8 cellular contexts compared by ENCODE assay signal in genomic region chr17:40287494-40288369, GRCh38. TPM values are rescaled to one million over a fixed set of nuclear protein-coding genes. Genes with fewer than 3 reads are reported as not detected.
DNase-seq lines count a peak whose midpoint lies in the region; ATAC-seq and TF ChIP-seq lines count a peak whose summit lies in the region.

Gene CDC6, plus strand, starts transcription at chr17:40287879. Its CDS starts 1,542 bp downstream, at chr17:40289421.

- dilution Hi-C loops in IMR-90 (cut with HindIII; ENCODE audit: low sequenced_read_pairs, unreplicated experiment), result no loop called here

- H3K14ac ChIP-seq in IMR-90 (replicated peaks; ENCODE audit: low read depth, low read length), result peak within 1 kb of the TSS; percentile 89

- no peaks in the 10 kb centered on the region for H3K27me3 ChIP-seq in IMR-90 (ENCODE audit: control insufficient read depth, insufficient read depth, low read length)

- peak within 1 kb of the TSS; percentile 22; the same call in 1 of the 2 replicates for H4K91ac ChIP-seq in IMR-90 (ENCODE audit: insufficient read depth, low read depth, low read length)

- H2BK120ac ChIP-seq in IMR-90 (ENCODE audit: low read depth, low read length), result 0 out of 2 replicates have a peak within 1 kb of the TSS, but pooled peaks have one; percentile 52

- H2AK5ac ChIP-seq in IMR-90 (ENCODE audit: low read depth, low read length), result peak within 1 kb of the TSS; percentile 92; the same call in 1 of the 2 replicates

- peak within 1 kb of the TSS; percentile 51 for H2BK5ac ChIP-seq in IMR-90 (ENCODE audit: low read depth, low read length, poor library complexity, severe bottlenecking)

- H4K20me1 ChIP-seq in IMR-90 (ENCODE audit: insufficient read depth, low read length), result peaks cover 7% of the 10 kb centered on the region; the same call in 1 of the 2 replicates

- peak within 1 kb of the TSS; percentile 60 for H3K18ac ChIP-seq in IMR-90 (ENCODE audit: low read depth, low read length)

- POLR2A ChIA-PET in IMR-90 (lab: Charles Lee; ENCODE audit: unreplicated experiment), result no interaction called here

- no TSS peak for BruUV-seq in IMR-90 (replicated peaks; lab: Mats Ljungman, UMichigan)

- no peaks in the 10 kb centered on the region for H3K9me3 ChIP-seq in IMR-90 (ENCODE audit: control insufficient read depth, insufficient read depth, low read length)

- no peaks in the 10 kb centered on the region for H3K36me3 ChIP-seq in IMR-90 (ENCODE audit: control insufficient read depth, insufficient read depth, low read length)

- H3K4me2 ChIP-seq in IMR-90 (ENCODE audit: low read depth, low read length), result peak within 1 kb of the TSS; percentile 93

- peak within 1 kb of the TSS; percentile 66 for H3K4me3 ChIP-seq in IMR-90 (ENCODE audit: insufficient read depth, low read depth, low read length)

- H3K23ac ChIP-seq in IMR-90 (ENCODE audit: low read depth, low read length), result peak within 1 kb of the TSS; percentile 13; the same call in 1 of the 2 replicates

- peak; percentile 85 for TF ChIP-seq POLR2A in IMR-90 (IDR thresholded peaks at IDR 0.05; ENCODE audit: low read depth, low read length)

- H3K4me1 ChIP-seq in IMR-90 (ENCODE audit: control insufficient read depth, insufficient read depth, low read length), result peaks cover 13% of the 10 kb centered on the region

- no peak for TF ChIP-seq CTCF in IMR-90 (conservative IDR thresholded peaks at IDR 0.05; ENCODE audit: low read depth, low read length)

- H3K56ac ChIP-seq in IMR-90 (ENCODE audit: extremely low read depth, insufficient read depth, low read length), result peak within 1 kb of the TSS; percentile 27

- no peak within 1 kb of the TSS; the same call in 1 of the 2 replicates for H2BK20ac ChIP-seq in IMR-90 (ENCODE audit: low read depth, low read length)

- H3K27ac ChIP-seq in IMR-90 (ENCODE audit: insufficient read depth, low read length), result peak within 1 kb of the TSS; percentile 29
- peak within 1 kb of the TSS; percentile 19 for H3K27ac ChIP-seq in epithelial cell of prostate

- peak within 1 kb of the TSS; percentile 79 for H3K4ac ChIP-seq in IMR-90 (ENCODE audit: low read depth, low read length)

- H4K8ac ChIP-seq in IMR-90 (ENCODE audit: low read depth in 2 of 2, low read length in 2 of 2), result peak within 1 kb of the TSS; percentile 55 to 96

- H3K9me1 ChIP-seq in IMR-90 (ENCODE audit: insufficient read depth, low read length), result peaks cover 17% of the 10 kb centered on the region

- peak; percentile 89 for ATAC-seq in GM21528 (IDR thresholded peaks at IDR 0.05; ENCODE audit: low FRiP score, unreplicated experiment)
- peak; percentile 88 for ATAC-seq in IMR-90 (ENCODE audit: low read depth)

- H2AK9ac ChIP-seq in IMR-90 (replicated peaks; ENCODE audit: low read depth, low read length, poor library complexity), result peak within 1 kb of the TSS; percentile 70

- H2AFZ ChIP-seq in IMR-90 (replicated peaks; ENCODE audit: low read length, poor library complexity), result peak within 1 kb of the TSS; percentile 91

- H4K5ac ChIP-seq in IMR-90 (ENCODE audit: low read depth, low read length), result peak within 1 kb of the TSS; percentile 86

- CTCF ChIA-PET in IMR-90 (lab: Yijun Ruan, JAX), result no interaction called here

- H2BK15ac ChIP-seq in IMR-90 (ENCODE audit: low read depth, low read length), result peak within 1 kb of the TSS; percentile 12; the same call in 1 of the 3 replicates

- H3K79me1 ChIP-seq in IMR-90 (ENCODE audit: low read depth in 1 of 2, low read length in 2 of 2), result peaks cover 11 to 26% of the 10 kb centered on the region in 2 experiments; a peak in 3 of 4 replicates

- WGBS in IMR-90 (ENCODE audit: extremely low coverage in 2 of 2, insufficient read length in 1 of 2), 2 experiments, result 0% methylated on average over 26 of the region's 47 CpGs; no CpG with 5 or more reads in 1 of the 2 experiments

- DNase-seq in DMS 273 (lab: John Stamatoyannopoulos, UW; ENCODE audit: unreplicated experiment), result peak; percentile 100
- DNase-seq in IMR-90, result peak; percentile 99
- peak; percentile 99 for DNase-seq in OCI-M1 (lab: John Stamatoyannopoulos, UW)
- DNase-seq in activated T-cell treated with anti-CD3 and anti-CD28 coated beads for 24 hours (ENCODE audit: low read depth), result peak; percentile 97
- peak; percentile 94 for DNase-seq in epithelial cell of prostate (ENCODE audit: low read depth, low spot score)
- DNase-seq in mucosa of gallbladder (ENCODE audit: low spot score), result peak; percentile 99
- peak; percentile 97 for DNase-seq in stimulated activated CD8-positive, alpha-beta memory T cell treated with anti-CD3 and anti-CD28 coated beads, Interleukin-4, amount 100 ng/mL, for 4 hours (ENCODE audit: low read depth in 2 of 2, low spot score in 1 of 2)

- in situ Hi-C loops in IMR-90 (cut with MboI; ENCODE audit: low sequenced_read_pairs), result loop anchor here (10.0 kb wide), 1 partner anchor 263 kb away; no protein-coding TSS in a partner anchor

- peak within 1 kb of the TSS; percentile 62; the same call in 1 of the 2 replicates for H3K9ac ChIP-seq in IMR-90 (ENCODE audit: low read depth, low read length)

- TF ChIP-seq RAD21 in IMR-90 (IDR thresholded peaks at IDR 0.05; ENCODE audit: low read length), result no peak

- intact Hi-C loops in IMR-90 (cut with micrococcal nuclease), result no loop called here

TF ChIP-seq in IMR-90, 13 proteins besides CTCF, POLR2A, EP300 and RAD21:
- 0 out of 2 replicates have a peak, but pooled peaks have one; percentile 20 for TF ChIP-seq MAZ (IDR thresholded peaks at IDR 0.05; ENCODE audit: borderline replicate concordance, low read depth, low read length)
- TF ChIP-seq RFX5 (IDR thresholded peaks at IDR 0.05; ENCODE audit: low read depth, low read length), result no peak
- TF ChIP-seq SMC3 (IDR thresholded peaks at IDR 0.05; ENCODE audit: low read depth, low read length), result no peak
- peak; percentile 65 for TF ChIP-seq CEBPB (IDR thresholded peaks at IDR 0.05; ENCODE audit: low read depth, low read length)
- no peak for TF ChIP-seq RCOR1 (IDR thresholded peaks at IDR 0.05; ENCODE audit: insufficient replicate concordance, low read length)
- no peak for TF ChIP-seq USF2 (IDR thresholded peaks at IDR 0.05; ENCODE audit: low read depth, low read length)
- TF ChIP-seq CHD1 (IDR thresholded peaks at IDR 0.05; ENCODE audit: low read depth, low read length), result no peak
- TF ChIP-seq MXI1 (IDR thresholded peaks at IDR 0.05; ENCODE audit: borderline replicate concordance, low read depth, low read length), result peak; percentile 94
- TF ChIP-seq NFE2L2 (IDR thresholded peaks at IDR 0.05; ENCODE audit: low read depth, low read length), result no peak
- TF ChIP-seq FOS (IDR thresholded peaks at IDR 0.05; ENCODE audit: low read depth, low read length), result 0 out of 2 replicates have a peak, but pooled peaks have one; percentile 33
- TF ChIP-seq BHLHE40 (IDR thresholded peaks at IDR 0.05; ENCODE audit: low read depth, low read length), result no peak
- TF ChIP-seq ELK1 (IDR thresholded peaks at IDR 0.05; ENCODE audit: borderline replicate concordance, low read depth, low read length), result no peak

RNA-seq across cellular contexts. Expression of gene CDC6, which starts in this region (rescaled TPM):
- total RNA-seq in IMR-90 (2012; rRNA removed), result 25.6 and 27.8 TPM in 2 replicates
- 13.8 and 15.3 TPM in 2 replicates for polyA plus RNA-seq in IMR-90 (2012; rRNA removed)
- 4.2 and 16.4 TPM in 2 replicates for polyA plus RNA-seq in IMR-90 (2012; cell fraction: cytosol; rRNA removed)
- polyA plus RNA-seq in IMR-90 (2012; cell fraction: nucleus; rRNA removed; ENCODE audit: low replicate concordance), result 3.9 and 9.1 TPM in 2 replicates
- 6.8 TPM for total RNA-seq in mucosa of gallbladder

Comparison
In these comparisons a context has a peak if more than half of its experiments do, and no peak if none do; other contexts are left out.
1. Peak in every context shown above with its lines: DNase-seq, ATAC-seq, H3K4me3 ChIP-seq and H3K27ac ChIP-seq.